1 cellular context compared by ENCODE assay signal in genomic region chr17:27339836-27340550, GRCh38.
TF ChIP-seq lines count a peak whose summit lies in the region.

No MANE protein-coding gene starts in this region.

TF ChIP-seq in K562, 482 proteins besides CTCF, POLR2A, EP300 and RAD21 (continued from another document and continues in another):
- TF ChIP-seq MBD1 (CRISPR knock-in tag; IDR thresholded peaks at IDR 0.05) (no peak), ZNF41 (CRISPR knock-in tag; conservative IDR thresholded peaks at IDR 0.05) (no peak), NCOA6 (IDR thresholded peaks at IDR 0.05) (no peak), MTA2 (IDR thresholded peaks at IDR 0.05; ENCODE audit: low read depth) (0 out of 2 replicates have a peak, but pooled peaks have one; percentile 3), RB1 (IDR thresholded peaks at IDR 0.05; ENCODE audit: low read depth) (no peak), SMARCE1 (IDR thresholded peaks at IDR 0.05) (peak; percentile 77), ZNF655 (CRISPR knock-in tag; IDR thresholded peaks at IDR 0.05) (no peak), PTTG1 (tag; IDR thresholded peaks at IDR 0.05; ENCODE audit: low read depth) (no peak), OTX1 (CRISPR knock-in tag; IDR thresholded peaks at IDR 0.05) (peak; percentile 88), RNF2 (IDR thresholded peaks at IDR 0.05) (no peak), MTA3 (IDR thresholded peaks at IDR 0.05; ENCODE audit: borderline replicate concordance) (peak; percentile 67), ZZZ3 (IDR thresholded peaks at IDR 0.05) (no peak), DNMT1 (IDR thresholded peaks at IDR 0.05) (no peak), FOXK1 (CRISPR knock-in tag; IDR thresholded peaks at IDR 0.05; ENCODE audit: borderline replicate concordance) (no peak), ZNF592 (IDR thresholded peaks at IDR 0.05) (0 out of 2 replicates have a peak, but pooled peaks have one; percentile 70), CREB5 (CRISPR knock-in tag; IDR thresholded peaks at IDR 0.05) (no peak), ZNF780A (CRISPR knock-in tag; IDR thresholded peaks at IDR 0.05) (no peak), EP400 (IDR thresholded peaks at IDR 0.05) (peak; percentile 53; the same call in 1 of the 2 replicates), RBM15 (IDR thresholded peaks at IDR 0.05; ENCODE audit: insufficient read depth, low read length) (no peak), ZNF639 (CRISPR knock-in tag; conservative IDR thresholded peaks at IDR 0.05 in 1 of 2, IDR thresholded peaks at IDR 0.05 in 1 of 2) (0 out of 4 replicates have a peak, but pooled peaks of 1 of the 2 experiments have one; percentile 7), ZHX1 (conservative IDR thresholded peaks at IDR 0.05; ENCODE audit: low read length) (no peak), EWSR1 (IDR thresholded peaks at IDR 0.05; ENCODE audit: borderline replicate concordance, low read depth, partially characterized antibody) (no peak), ZNF277 (CRISPR knock-in tag; IDR thresholded peaks at IDR 0.05; ENCODE audit: borderline replicate concordance) (no peak), MTA1 (IDR thresholded peaks at IDR 0.05; ENCODE audit: borderline replicate concordance) (peak; percentile 40), RBFOX2 (IDR thresholded peaks at IDR 0.05; ENCODE audit: low read depth, low read length) (0 out of 2 replicates have a peak, but pooled peaks have one; percentile 22), MXD1 (CRISPR knock-in tag; IDR thresholded peaks at IDR 0.05; ENCODE audit: borderline replicate concordance, poor library complexity, severe bottlenecking) (no peak), MAFF (IDR thresholded peaks at IDR 0.05; ENCODE audit: low read length) (peak; percentile 90), MBD2 (IDR thresholded peaks at IDR 0.05; ENCODE audit: borderline replicate concordance, low read depth) (0 out of 2 replicates have a peak, but pooled peaks have one; percentile 50), CREM (IDR thresholded peaks at IDR 0.05; ENCODE audit: low read depth) (peak; percentile 44; the same call in 1 of the 2 replicates), ZBTB9 (CRISPR knock-in tag; IDR thresholded peaks at IDR 0.05) (no peak), C11orf30 (IDR thresholded peaks at IDR 0.05; ENCODE audit: low read depth) (peak; percentile 94), TCF7L2 (IDR thresholded peaks at IDR 0.05; ENCODE audit: low read depth, low read length) (no peak), MEF2A (IDR thresholded peaks at IDR 0.05; ENCODE audit: control insufficient read depth, low read depth, low read length) (no peak), NKRF (IDR thresholded peaks at IDR 0.05; ENCODE audit: borderline replicate concordance) (peak; percentile 73; the same call in 1 of the 2 replicates), MAFG (tag; conservative IDR thresholded peaks at IDR 0.05) (peak; percentile 90), ZFX (CRISPR knock-in tag; IDR thresholded peaks at IDR 0.05) (peak; percentile 48; the same call in 1 of the 2 replicates), CREB3L1 (IDR thresholded peaks at IDR 0.05; ENCODE audit: borderline replicate concordance, low read depth) (peak; percentile 43; the same call in 1 of the 2 replicates), KLF16 (IDR thresholded peaks at IDR 0.05) (no peak)
